In the genomic region with DNA sequence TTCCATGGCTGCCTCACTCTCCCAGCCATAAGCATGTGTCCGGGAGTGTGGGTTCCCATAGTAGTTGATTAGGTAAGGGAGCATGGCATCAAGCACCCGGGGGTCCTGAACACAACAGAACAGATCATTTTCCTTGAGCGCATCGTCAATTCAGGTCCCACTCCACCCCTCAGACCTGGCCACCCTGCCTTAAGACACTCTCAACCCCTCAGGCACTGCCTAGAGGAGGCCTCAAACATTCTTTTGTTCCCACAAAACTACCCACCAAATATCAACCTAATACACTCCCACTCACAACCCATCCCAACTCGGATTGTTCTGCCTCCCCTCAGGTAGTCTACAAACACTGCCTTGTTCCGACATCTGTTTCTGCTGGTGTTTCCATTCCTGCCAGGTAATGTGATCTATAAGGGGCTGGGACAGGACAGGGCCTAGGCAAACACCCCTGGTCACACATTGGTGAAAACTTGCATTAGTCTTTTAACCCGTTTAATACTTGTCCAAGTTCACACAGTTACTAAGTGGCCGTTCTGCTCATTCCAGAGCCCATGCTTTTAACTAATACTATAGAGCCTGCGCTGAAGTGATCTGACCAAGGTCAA, we compare ENCODE assay signal across 1 cellular context.
A peak's percentile ranks its signal among the peaks of the same experiment; 100 is the strongest.
TF ChIP-seq lines count a peak whose summit lies in the region.

No MANE protein-coding gene starts in this region.

TF ChIP-seq in HepG2, 621 proteins besides CTCF, POLR2A, EP300 and RAD21 (continued from another document and continues in another):
- 0 out of 2 replicates have a peak, but pooled peaks have one; percentile 31 for TF ChIP-seq CBX5 (CRISPR knock-in tag; IDR thresholded peaks at IDR 0.05; ENCODE audit: borderline replicate concordance)
- peak; percentile 35 for TF ChIP-seq ZNF274 (CRISPR knock-in tag; IDR thresholded peaks at IDR 0.05)
- TF ChIP-seq ZNF335 (CRISPR knock-in tag; IDR thresholded peaks at IDR 0.05) = 0 out of 2 replicates have a peak, but pooled peaks have one; percentile 2
- no peak for TF ChIP-seq RBM22 (optimal IDR thresholded peaks at IDR 0.05; ENCODE audit: low read length)
- TF ChIP-seq HIVEP1 (CRISPR knock-in tag; IDR thresholded peaks at IDR 0.05) = peak; percentile 81
- TF ChIP-seq, protein P1, sequence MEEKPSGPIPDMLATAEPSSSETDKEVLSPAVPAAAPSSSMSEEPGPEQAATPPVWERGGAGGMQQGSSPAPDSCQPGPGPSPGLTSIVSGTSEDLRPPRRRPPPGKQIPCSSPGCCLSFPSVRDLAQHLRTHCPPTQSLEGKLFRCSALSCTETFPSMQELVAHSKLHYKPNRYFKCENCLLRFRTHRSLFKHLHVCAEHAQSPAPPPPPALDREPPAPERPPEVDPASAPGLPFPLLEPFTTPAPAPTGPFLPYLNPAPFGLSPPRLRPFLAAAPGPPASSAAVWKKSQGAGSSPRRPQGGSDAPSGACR (CRISPR knock-in tag; IDR thresholded peaks at IDR 0.05) = no peak
- TF ChIP-seq NCOA5 (CRISPR knock-in tag; IDR thresholded peaks at IDR 0.05) = no peak
- no peak for TF ChIP-seq ZNF556 (CRISPR knock-in tag; IDR thresholded peaks at IDR 0.05; ENCODE audit: borderline replicate concordance)
- no peak for TF ChIP-seq ZFYVE20 (CRISPR knock-in tag; IDR thresholded peaks at IDR 0.05; ENCODE audit: borderline replicate concordance, low read depth)
- peak; percentile 19 for TF ChIP-seq HDAC2 (CRISPR knock-in tag; IDR thresholded peaks at IDR 0.05)
- TF ChIP-seq MYC (CRISPR knock-in tag; IDR thresholded peaks at IDR 0.05; ENCODE audit: borderline replicate concordance) = peak; percentile 0
- 0 out of 2 replicates have a peak, but pooled peaks have one; percentile 27 for TF ChIP-seq HCFC1 (IDR thresholded peaks at IDR 0.05; ENCODE audit: low read depth, low read length)
- no peak for TF ChIP-seq ZKSCAN1 (IDR thresholded peaks at IDR 0.05; ENCODE audit: low read length)
- TF ChIP-seq TBX2 (CRISPR knock-in tag; IDR thresholded peaks at IDR 0.05; ENCODE audit: borderline replicate concordance) = no peak; the same call in none of the 2 replicates
- TF ChIP-seq, protein P2, sequence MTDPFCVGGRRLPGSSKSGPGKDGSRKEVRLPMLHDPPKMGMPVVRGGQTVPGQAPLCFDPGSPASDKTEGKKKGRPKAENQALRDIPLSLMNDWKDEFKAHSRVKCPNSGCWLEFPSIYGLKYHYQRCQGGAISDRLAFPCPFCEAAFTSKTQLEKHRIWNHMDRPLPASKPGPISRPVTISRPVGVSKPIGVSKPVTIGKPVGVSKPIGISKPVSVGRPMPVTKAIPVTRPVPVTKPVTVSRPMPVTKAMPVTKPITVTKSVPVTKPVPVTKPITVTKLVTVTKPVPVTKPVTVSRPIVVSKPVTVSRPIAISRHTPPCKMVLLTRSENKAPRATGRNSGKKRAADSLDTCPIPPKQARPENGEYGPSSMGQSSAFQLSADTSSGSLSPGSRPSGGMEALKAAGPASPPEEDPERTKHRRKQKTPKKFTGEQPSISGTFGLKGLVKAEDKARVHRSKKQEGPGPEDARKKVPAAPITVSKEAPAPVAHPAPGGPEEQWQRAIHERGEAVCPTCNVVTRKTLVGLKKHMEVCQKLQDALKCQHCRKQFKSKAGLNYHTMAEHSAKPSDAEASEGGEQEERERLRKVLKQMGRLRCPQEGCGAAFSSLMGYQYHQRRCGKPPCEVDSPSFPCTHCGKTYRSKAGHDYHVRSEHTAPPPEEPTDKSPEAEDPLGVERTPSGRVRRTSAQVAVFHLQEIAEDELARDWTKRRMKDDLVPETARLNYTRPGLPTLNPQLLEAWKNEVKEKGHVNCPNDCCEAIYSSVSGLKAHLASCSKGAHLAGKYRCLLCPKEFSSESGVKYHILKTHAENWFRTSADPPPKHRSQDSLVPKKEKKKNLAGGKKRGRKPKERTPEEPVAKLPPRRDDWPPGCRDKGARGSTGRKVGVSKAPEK (CRISPR knock-in tag; IDR thresholded peaks at IDR 0.05; ENCODE audit: borderline replicate concordance) = no peak
- TF ChIP-seq ZBTB7A (CRISPR knock-in tag; IDR thresholded peaks at IDR 0.05) = peak; percentile 71; the same call in 1 of the 2 replicates
- TF ChIP-seq JUN (CRISPR knock-in tag; IDR thresholded peaks at IDR 0.05) = no peak
- TF ChIP-seq XBP1 (CRISPR knock-in tag; IDR thresholded peaks at IDR 0.05) = no peak
- no peak for TF ChIP-seq HNF4A (CRISPR knock-in tag; IDR thresholded peaks at IDR 0.05)
- TF ChIP-seq KDM4B (CRISPR knock-in tag; IDR thresholded peaks at IDR 0.05) = no peak
- TF ChIP-seq NR0B2 (CRISPR knock-in tag; IDR thresholded peaks at IDR 0.05) = peak; percentile 84; the same call in 1 of the 2 replicates
- peak; percentile 33 for TF ChIP-seq RFX3 (CRISPR knock-in tag; IDR thresholded peaks at IDR 0.05)
- TF ChIP-seq ZNF251 (CRISPR knock-in tag; IDR thresholded peaks at IDR 0.05) = no peak
- no peak for TF ChIP-seq TARDBP (CRISPR knock-in tag; IDR thresholded peaks at IDR 0.05)
- no peak for TF ChIP-seq ISL2 (CRISPR knock-in tag; IDR thresholded peaks at IDR 0.05)
- peak; percentile 12; the same call in 1 of the 2 replicates for TF ChIP-seq SIN3B (IDR thresholded peaks at IDR 0.05; ENCODE audit: low read length)
- TF ChIP-seq CREB3 (CRISPR knock-in tag; IDR thresholded peaks at IDR 0.05) = no peak
- 0 out of 2 replicates have a peak, but pooled peaks have one; percentile 73 for TF ChIP-seq ZNF776 (CRISPR knock-in tag; IDR thresholded peaks at IDR 0.05)
- TF ChIP-seq ZFAT (CRISPR knock-in tag; conservative IDR thresholded peaks at IDR 0.05) = no peak
- TF ChIP-seq, protein P3, sequence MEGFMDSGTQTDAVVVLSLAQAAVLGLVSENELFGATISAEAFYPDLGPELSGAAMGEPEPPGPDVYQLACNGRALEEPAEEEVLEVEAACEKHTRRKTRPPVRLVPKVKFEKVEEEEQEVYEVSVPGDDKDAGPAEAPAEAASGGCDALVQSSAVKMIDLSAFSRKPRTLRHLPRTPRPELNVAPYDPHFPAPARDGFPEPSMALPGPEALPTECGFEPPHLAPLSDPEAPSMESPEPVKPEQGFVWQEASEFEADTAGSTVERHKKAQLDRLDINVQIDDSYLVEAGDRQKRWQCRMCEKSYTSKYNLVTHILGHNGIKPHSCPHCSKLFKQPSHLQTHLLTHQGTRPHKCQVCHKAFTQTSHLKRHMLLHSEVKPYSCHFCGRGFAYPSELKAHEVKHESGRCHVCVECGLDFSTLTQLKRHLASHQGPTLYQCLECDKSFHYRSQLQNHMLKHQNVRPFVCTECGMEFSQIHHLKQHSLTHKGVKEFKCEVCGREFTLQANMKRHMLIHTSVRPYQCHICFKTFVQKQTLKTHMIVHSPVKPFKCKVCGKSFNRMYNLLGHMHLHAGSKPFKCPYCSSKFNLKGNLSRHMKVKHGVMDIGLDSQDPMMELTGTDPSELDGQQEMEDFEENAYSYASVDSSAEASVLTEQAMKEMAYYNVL (CRISPR knock-in tag; IDR thresholded peaks at IDR 0.05; ENCODE audit: borderline replicate concordance) = peak; percentile 73; the same call in 1 of the 2 replicates
- TF ChIP-seq ZNF276 (CRISPR knock-in tag; IDR thresholded peaks at IDR 0.05; ENCODE audit: low read depth) = no peak
- no peak for TF ChIP-seq DNMT1 (CRISPR knock-in tag; IDR thresholded peaks at IDR 0.05)
- TF ChIP-seq NFE2 (CRISPR knock-in tag; IDR thresholded peaks at IDR 0.05) = no peak
- TF ChIP-seq GATA4 (IDR thresholded peaks at IDR 0.05; ENCODE audit: borderline replicate concordance, low read depth) = no peak
- no peak for TF ChIP-seq ZNF615 (CRISPR knock-in tag; IDR thresholded peaks at IDR 0.05; ENCODE audit: borderline replicate concordance)
- peak; percentile 76 for TF ChIP-seq ZNF317 (CRISPR knock-in tag; IDR thresholded peaks at IDR 0.05)
- no peak for TF ChIP-seq ELF3 (CRISPR knock-in tag; IDR thresholded peaks at IDR 0.05)
- TF ChIP-seq ZNF652 (CRISPR knock-in tag; IDR thresholded peaks at IDR 0.05; ENCODE audit: borderline replicate concordance, low read depth) = peak; percentile 87
- TF ChIP-seq PRPF4 (IDR thresholded peaks at IDR 0.05; ENCODE audit: low read depth, low read length, poor library complexity, severe bottlenecking) = no peak
- no peak for TF ChIP-seq ZNF468 (CRISPR knock-in tag; IDR thresholded peaks at IDR 0.05)
- no peak; the same call in 1 of the 2 replicates for TF ChIP-seq MAX (IDR thresholded peaks at IDR 0.05)
- TF ChIP-seq ZFP36L1 (CRISPR knock-in tag; IDR thresholded peaks at IDR 0.05) = no peak
- TF ChIP-seq, protein P4, sequence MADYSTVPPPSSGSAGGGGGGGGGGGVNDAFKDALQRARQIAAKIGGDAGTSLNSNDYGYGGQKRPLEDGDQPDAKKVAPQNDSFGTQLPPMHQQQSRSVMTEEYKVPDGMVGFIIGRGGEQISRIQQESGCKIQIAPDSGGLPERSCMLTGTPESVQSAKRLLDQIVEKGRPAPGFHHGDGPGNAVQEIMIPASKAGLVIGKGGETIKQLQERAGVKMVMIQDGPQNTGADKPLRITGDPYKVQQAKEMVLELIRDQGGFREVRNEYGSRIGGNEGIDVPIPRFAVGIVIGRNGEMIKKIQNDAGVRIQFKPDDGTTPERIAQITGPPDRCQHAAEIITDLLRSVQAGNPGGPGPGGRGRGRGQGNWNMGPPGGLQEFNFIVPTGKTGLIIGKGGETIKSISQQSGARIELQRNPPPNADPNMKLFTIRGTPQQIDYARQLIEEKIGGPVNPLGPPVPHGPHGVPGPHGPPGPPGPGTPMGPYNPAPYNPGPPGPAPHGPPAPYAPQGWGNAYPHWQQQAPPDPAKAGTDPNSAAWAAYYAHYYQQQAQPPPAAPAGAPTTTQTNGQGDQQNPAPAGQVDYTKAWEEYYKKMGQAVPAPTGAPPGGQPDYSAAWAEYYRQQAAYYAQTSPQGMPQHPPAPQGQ (CRISPR knock-in tag; IDR thresholded peaks at IDR 0.05; ENCODE audit: borderline replicate concordance) = no peak; the same call in 1 of the 2 replicates
- 0 out of 2 replicates have a peak, but pooled peaks have one; percentile 43 for TF ChIP-seq TGIF2 (CRISPR knock-in tag; IDR thresholded peaks at IDR 0.05)
- no peak for TF ChIP-seq ZNF646 (CRISPR knock-in tag; IDR thresholded peaks at IDR 0.05)
